ENCODE assay signal across 15 cellular contexts in the genomic region with DNA sequence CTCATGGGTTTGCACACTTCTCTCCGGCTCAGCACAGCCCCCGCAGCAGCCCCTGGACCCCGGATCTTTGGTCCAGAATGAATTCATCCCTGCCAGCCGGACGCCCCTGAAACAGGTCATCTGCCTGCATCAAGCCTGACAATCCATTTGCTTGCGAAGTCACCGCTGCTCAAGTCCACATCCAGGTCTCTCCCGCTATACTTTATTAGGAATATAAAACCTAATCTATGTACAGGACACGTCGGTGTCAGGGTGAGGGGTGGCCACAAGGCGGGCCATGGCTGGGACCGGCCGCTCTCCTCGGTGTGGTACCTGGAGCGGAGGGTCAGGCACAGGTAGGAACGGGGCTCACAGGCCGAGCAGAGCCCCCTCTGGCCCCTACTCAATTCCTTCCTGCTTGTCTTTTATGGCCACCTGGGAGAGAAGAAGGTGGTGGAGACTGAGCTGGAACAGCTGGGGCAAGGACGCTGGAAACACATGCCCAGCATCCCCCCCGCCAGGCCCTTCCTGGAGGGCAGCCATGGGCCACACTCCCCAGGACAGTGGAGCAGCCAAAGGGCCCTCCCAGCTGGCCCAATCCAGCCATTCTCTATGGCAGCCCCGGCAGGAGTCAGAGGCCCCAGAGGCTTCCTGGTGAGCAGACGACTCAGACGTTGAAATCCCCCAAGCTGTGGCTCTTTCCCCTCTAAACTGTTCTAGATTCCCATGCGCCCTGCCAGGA. TPM values are rescaled to one million over a fixed set of nuclear protein-coding genes. Genes with fewer than 3 reads are reported as not detected.
DNase-seq lines count a peak whose midpoint lies in the region; ATAC-seq and TF ChIP-seq lines count a peak whose summit lies in the region.
"Had no signal": no experiment of that assay in that cellular context is flagged by ENCODE, and none has a peak within 500 bp of the region (broad histone marks: within the 10 kb centered on the region; RNA-seq: fewer than 3 reads in every experiment).

No MANE protein-coding gene starts in this region.

- no peak for DNase-seq in activated naive CD4-positive, alpha-beta T cell treated with anti-CD3 and anti-CD28 coated beads for 36 hours
- DNase-seq in WERI-Rb-1 (peak; percentile 6), left colon (peak; percentile 6 to 22), spleen (peak; percentile 70), tibial nerve (ENCODE audit: low spot score in 2 of 2) (no peak), NCI-H187 (lab: John Stamatoyannopoulos, UW) (no peak)
- DNase-seq in activated CD4-positive, alpha-beta T cell treated with anti-CD3 and anti-CD28 coated beads, Interleukin-2, amount 50 U/mL, for 1 hour, result no peak
- DNase-seq: activated CD4-positive, alpha-beta memory T cell treated with anti-CD3 and anti-CD28 coated beads for 36 hours; activated gamma-delta T cell treated with Interleukin-2 at 50 U/mL for 16 hours; KG1; NCI-H1105 treated with DMSO at 0.1 percent for 48 hours; SHP77 treated with DMSO at 0.1 percent for 48 hours; trophoblast cell had no signal

- no peak for TF ChIP-seq EP300 in tibial nerve (IDR thresholded peaks at IDR 0.05)

- no peak overlapping the region for H3K27ac ChIP-seq in WERI-Rb-1
- no peak overlapping the region for H3K27ac ChIP-seq in spleen
- no peak overlapping the region for H3K27ac ChIP-seq in tibial nerve
- H3K27ac ChIP-seq: parathyroid adenoma had no signal

- CTCF ChIA-PET in activated naive CD4-positive, alpha-beta T cell treated with anti-CD3 and anti-CD28 coated beads for 36 hours (lab: Charles Lee), result no interaction called here

- H3K9me3 ChIP-seq in WERI-Rb-1 (ENCODE audit: severe bottlenecking) (no peaks in the 10 kb centered on the region), spleen (no peaks in the 10 kb centered on the region), tibial nerve (no peaks in the 10 kb centered on the region)

- H3K36me3 ChIP-seq in WERI-Rb-1, result peaks cover 39% of the 10 kb centered on the region
- H3K36me3 ChIP-seq in spleen, result peaks cover 0 to 72% (median 33%) of the 10 kb centered on the region in 6 donors
- peaks cover 0 to 61% (median 0%) of the 10 kb centered on the region in 3 donors for H3K36me3 ChIP-seq in tibial nerve

- intact Hi-C loops in activated naive CD4-positive, alpha-beta T cell treated with anti-CD3 and anti-CD28 coated beads for 36 hours (cut with micrococcal nuclease), result no loop called here
- intact Hi-C loops in left colon (cut with DNase I, micrococcal nuclease) (no loop called here), spleen (cut with DNase I; ENCODE audit: low total_unique reads) (no loop called here)

- no peaks in the 10 kb centered on the region for H3K27me3 Mint-ChIP-seq in activated naive CD4-positive, alpha-beta T cell treated with anti-CD3 and anti-CD28 coated beads, Interleukin-2, amount 50 U/mL, for 24 hours
- no peaks in the 10 kb centered on the region for H3K27me3 Mint-ChIP-seq in activated naive CD4-positive, alpha-beta T cell treated with anti-CD3 and anti-CD28 coated beads for 36 hours (ENCODE audit: low read depth)
- H3K27me3 Mint-ChIP-seq: activated CD4-positive, alpha-beta memory T cell treated with anti-CD3 and anti-CD28 coated beads for 36 hours had no signal

- 78 to 91% (median 86%) methylated on average over 19 to 23 of the region's 23 CpGs for WGBS in spleen, 5 donors
- 77 to 85% methylated on average over 21 to 22 of the region's 23 CpGs for WGBS in tibial nerve, 2 donors

- TF ChIP-seq CTCF in WERI-Rb-1 (IDR thresholded peaks at IDR 0.05; ENCODE audit: low read depth, low read length), result no peak
- no peak for TF ChIP-seq CTCF in spleen (IDR thresholded peaks at IDR 0.05 in 8 of 11, conservative IDR thresholded peaks at IDR 0.05 in 3 of 11)
- TF ChIP-seq CTCF in tibial nerve (IDR thresholded peaks at IDR 0.05), result no peak

- H3K4me1 Mint-ChIP-seq in activated naive CD4-positive, alpha-beta T cell treated with anti-CD3 and anti-CD28 coated beads, Interleukin-2, amount 50 U/mL, for 24 hours, result no peaks in the 10 kb centered on the region
- H3K4me1 Mint-ChIP-seq in activated naive CD4-positive, alpha-beta T cell treated with anti-CD3 and anti-CD28 coated beads for 36 hours (ENCODE audit: low read depth), result no peaks in the 10 kb centered on the region

- H3K4me3 Mint-ChIP-seq in activated naive CD4-positive, alpha-beta T cell treated with anti-CD3 and anti-CD28 coated beads, Interleukin-2, amount 50 U/mL, for 24 hours, result no peak overlapping the region
- no peak overlapping the region for H3K4me3 Mint-ChIP-seq in activated naive CD4-positive, alpha-beta T cell treated with anti-CD3 and anti-CD28 coated beads for 36 hours
- H3K4me3 Mint-ChIP-seq: activated CD4-positive, alpha-beta memory T cell treated with anti-CD3 and anti-CD28 coated beads for 36 hours had no signal

- H3K4me3 ChIP-seq in WERI-Rb-1 (ENCODE audit: low read depth, low read length), result no peak overlapping the region
- H3K4me3 ChIP-seq in spleen, result no peak overlapping the region
- no peak overlapping the region for H3K4me3 ChIP-seq in tibial nerve

- H3K4me1 ChIP-seq in spleen (peaks cover 0 to 22% (median 3%) of the 10 kb centered on the region in 6 donors), tibial nerve (peaks cover 0 to 8% (median 0%) of the 10 kb centered on the region in 4 donors)

- H3K9me3 Mint-ChIP-seq in activated naive CD4-positive, alpha-beta T cell treated with anti-CD3 and anti-CD28 coated beads, Interleukin-2, amount 50 U/mL, for 24 hours, result no peaks in the 10 kb centered on the region
- no peaks in the 10 kb centered on the region for H3K9me3 Mint-ChIP-seq in activated naive CD4-positive, alpha-beta T cell treated with anti-CD3 and anti-CD28 coated beads for 36 hours
- H3K9me3 Mint-ChIP-seq: activated CD4-positive, alpha-beta memory T cell treated with anti-CD3 and anti-CD28 coated beads for 36 hours had no signal

- ATAC-seq in left colon, result no peak

- peaks cover 3% of the 10 kb centered on the region for H3K36me3 Mint-ChIP-seq in activated naive CD4-positive, alpha-beta T cell treated with anti-CD3 and anti-CD28 coated beads, Interleukin-2, amount 50 U/mL, for 24 hours
- peaks cover 2% of the 10 kb centered on the region for H3K36me3 Mint-ChIP-seq in activated naive CD4-positive, alpha-beta T cell treated with anti-CD3 and anti-CD28 coated beads for 36 hours (ENCODE audit: low read depth)

- TF ChIP-seq POLR2A in spleen (IDR thresholded peaks at IDR 0.05) (no peak), tibial nerve (IDR thresholded peaks at IDR 0.05) (no peak)

- peak overlapping the region; percentile 23 for H3K27ac Mint-ChIP-seq in activated naive CD4-positive, alpha-beta T cell treated with anti-CD3 and anti-CD28 coated beads, Interleukin-2, amount 50 U/mL, for 24 hours
- H3K27ac Mint-ChIP-seq in activated naive CD4-positive, alpha-beta T cell treated with anti-CD3 and anti-CD28 coated beads for 36 hours, result no peak overlapping the region
- H3K27ac Mint-ChIP-seq: activated CD4-positive, alpha-beta memory T cell treated with anti-CD3 and anti-CD28 coated beads for 36 hours had no signal

- H3K27me3 ChIP-seq in WERI-Rb-1 (ENCODE audit: insufficient read depth, low read depth, severe bottlenecking) (no peaks in the 10 kb centered on the region), spleen (replicated peaks in 1 of 7) (no peaks in the 10 kb centered on the region), tibial nerve (no peaks in the 10 kb centered on the region)

RNA-seq across cellular contexts. Expression of a gene that starts 5.3 kb away (rescaled TPM):
- 10 to 100 TPM; 43.9 to 47.1 TPM for total RNA-seq in activated naive CD4-positive, alpha-beta T cell treated with anti-CD3 and anti-CD28 coated beads for 36 hours
- total RNA-seq in left colon (10 to 100 TPM; 49.4 to 50.9 TPM), spleen (10 to 100 TPM in 6 of 7 donors, 1 to 10 TPM in 1; 8.4 to 34.5 (median 30.8) TPM), tibial nerve (10 to 100 TPM in 3 of 4 donors, 1 to 10 TPM in 1; 9.6 to 24.0 (median 18.9) TPM)
- polyA plus RNA-seq in spleen, result 10 to 100 TPM; 95.6 to 98.8 (median 96.4) TPM

RNA-seq across cellular contexts. Expression of a gene that starts 8.6 kb away (rescaled TPM):
- total RNA-seq in activated naive CD4-positive, alpha-beta T cell treated with anti-CD3 and anti-CD28 coated beads for 36 hours, result 10 to 100 TPM in 1 of 2 experiments, 1 to 10 TPM in 1; 9.4 to 11.0 TPM
- total RNA-seq in left colon (10 to 100 TPM; 12.6 to 15.2 TPM), spleen (10 to 100 TPM; 19.9 to 42.2 (median 24.1) TPM), tibial nerve (10 to 100 TPM; 14.6 to 41.4 (median 28.2) TPM)
- 10 to 100 TPM; 22.1 to 37.3 (median 33.7) TPM for polyA plus RNA-seq in spleen

RNA-seq across cellular contexts. Expression of a gene that starts 8.8 kb away (rescaled TPM):
- 1 to 10 TPM; 5.7 to 6.4 TPM for total RNA-seq in activated naive CD4-positive, alpha-beta T cell treated with anti-CD3 and anti-CD28 coated beads for 36 hours
- total RNA-seq in left colon (1 to 10 TPM; 9.5 to 9.9 TPM), spleen (10 to 100 TPM in 6 of 7 donors, 1 to 10 TPM in 1; 9.6 to 15.1 (median 10.7) TPM), tibial nerve (10 to 100 TPM; 17.4 to 21.0 (median 19.1) TPM)
- polyA plus RNA-seq in spleen, result 10 to 100 TPM in 1 of 3 donors, 1 to 10 TPM in 2; 9.0 to 11.1 (median 9.2) TPM

RNA-seq across cellular contexts. Expression of a gene that starts 40.1 kb away (rescaled TPM):
- 10 to 100 TPM; 15.4 to 16.4 TPM for total RNA-seq in activated naive CD4-positive, alpha-beta T cell treated with anti-CD3 and anti-CD28 coated beads for 36 hours
- total RNA-seq in left colon (1 to 10 TPM; 4.2 to 6.8 TPM), spleen (100 to 1,000 TPM in 3 of 7 donors, 10 to 100 TPM in 4; 75.3 to 146 (median 90.5) TPM), tibial nerve (10 to 100 TPM in 1 of 4 donors, 1 to 10 TPM in 3; 4.4 to 18.6 (median 7.7) TPM)
- 10 to 100 TPM; 31.5 to 74.4 (median 35.4) TPM for polyA plus RNA-seq in spleen

RNA-seq across cellular contexts. Expression of a gene that starts 44.1 kb away (rescaled TPM):
- 10 to 100 TPM; 16.2 to 17.4 TPM for total RNA-seq in activated naive CD4-positive, alpha-beta T cell treated with anti-CD3 and anti-CD28 coated beads for 36 hours
- total RNA-seq in left colon (10 to 100 TPM; 13.4 to 22.5 TPM), spleen (10 to 100 TPM; 16.7 to 50.5 (median 22.7) TPM), tibial nerve (10 to 100 TPM; 10.5 to 56.1 (median 32.3) TPM)
- 10 to 100 TPM; 18.5 to 42.2 (median 24.6) TPM for polyA plus RNA-seq in spleen

Comparison
In these comparisons a context has a peak if more than half of its experiments do, and no peak if none do; other contexts are left out.
1. DNase-seq: peak in WERI-Rb-1 (single experiment), left colon (2 of 2) and spleen (single experiment); none in activated naive CD4-positive, alpha-beta T cell treated with anti-CD3 and anti-CD28 coated beads for 36 hours (single experiment), tibial nerve (0 of 2), NCI-H187 (0 of 2) and activated CD4-positive, alpha-beta T cell treated with anti-CD3 and anti-CD28 coated beads, Interleukin-2, amount 50 U/mL, for 1 hour (single experiment).